12 cellular contexts compared by ENCODE assay signal in genomic region chr20:63859166-63859699, GRCh38. TPM values are rescaled to one million over a fixed set of nuclear protein-coding genes. Genes with fewer than 3 reads are reported as not detected.
DNase-seq lines count a peak whose midpoint lies in the region; ATAC-seq and TF ChIP-seq lines count a peak whose summit lies in the region.
"Had no signal": no experiment of that assay in that cellular context is flagged by ENCODE, and none has a peak within 500 bp of the region (broad histone marks: within the 10 kb centered on the region; RNA-seq: fewer than 3 reads in every experiment).

No MANE protein-coding gene starts in this region.

- H3K4me3 Mint-ChIP-seq in Caco-2 (ENCODE audit: unreplicated experiment) = no peak overlapping the region
- peak overlapping the region; percentile 75 for H3K4me3 Mint-ChIP-seq in glutamatergic neuron (ENCODE audit: unreplicated experiment)
- peak overlapping the region in 1 of 2 donors; percentile 76 for H3K4me3 Mint-ChIP-seq in CD14-positive monocyte

- WGBS in psoas muscle, 3 donors = 42 to 46% (median 43%) methylated on average over 7 of the region's 7 CpGs

- peaks cover 16% of the 10 kb centered on the region for H3K4me1 Mint-ChIP-seq in Caco-2 (ENCODE audit: low read depth, unreplicated experiment)
- peaks cover 18% of the 10 kb centered on the region for H3K4me1 Mint-ChIP-seq in glutamatergic neuron (ENCODE audit: low read depth, unreplicated experiment)
- peaks cover 58% of the 10 kb centered on the region for H3K4me1 Mint-ChIP-seq in CD14-positive monocyte

- H3K27ac ChIP-seq in RWPE1 (peak overlapping the region; percentile 11; the same call in 1 of the 2 replicates), psoas muscle (peak overlapping the region; percentile 23)

- peaks cover 31% of the 10 kb centered on the region for H3K4me1 ChIP-seq in Caco-2
- H3K4me1 ChIP-seq in psoas muscle = peaks cover 20% of the 10 kb centered on the region

- H3K36me3 ChIP-seq in Caco-2 (ENCODE audit: control insufficient read depth, insufficient read depth, low read length) (peaks cover 5% of the 10 kb centered on the region), psoas muscle (ENCODE audit: insufficient read depth in 1 of 2, low read depth in 1 of 2) (peaks cover 3 to 9% of the 10 kb centered on the region in 2 donors)

- ATAC-seq in psoas muscle = no peak

- H3K27me3 ChIP-seq in Caco-2 (replicated peaks; ENCODE audit: control insufficient read depth, insufficient read depth, low read length) (no peaks in the 10 kb centered on the region), psoas muscle (ENCODE audit: insufficient read depth in 3 of 3, low read length in 2 of 3) (peaks cover 0 to 33% (median 0%) of the 10 kb centered on the region in 3 donors)

- POLR2A ChIA-PET in Caco-2 (lab: Charles Lee) = interaction anchor here (0.6 to 0.7 kb wide), 2 partner anchors 8 to 125 kb away, joined by 3 read pairs; no protein-coding TSS in a partner anchor
- POLR2A ChIA-PET in RWPE1 (lab: Yijun Ruan, JAX; ENCODE audit: low non-redundant PET) = no interaction called here

- H3K4me3 ChIP-seq in Caco-2 (ENCODE audit: low read depth, low read length) (no peak overlapping the region; the same call in 1 of the 2 replicates), psoas muscle (no peak overlapping the region)

- H3K9me3 ChIP-seq in Caco-2 (no peaks in the 10 kb centered on the region), psoas muscle (no peaks in the 10 kb centered on the region)
- H3K9me3 ChIP-seq: SK-N-SH had no signal

- H3K9me3 Mint-ChIP-seq in Caco-2 (ENCODE audit: unreplicated experiment) (no peaks in the 10 kb centered on the region), glutamatergic neuron (ENCODE audit: unreplicated experiment) (peaks cover 2% of the 10 kb centered on the region), CD14-positive monocyte (no peaks in the 10 kb centered on the region)

- no TSS peak for BruUV-seq in Caco-2 (replicated peaks; lab: Mats Ljungman, UMichigan)

- CTCF ChIA-PET in Caco-2 (lab: Charles Lee) (interaction anchor here (0.7 to 1.5 kb wide), 5 partner anchors 42 to 321 kb away, joined by 3 to 5 read pairs (median 4); no protein-coding TSS in a partner anchor), RWPE1 (lab: Yijun Ruan, JAX) (no interaction called here)

- intact Hi-C loops in Caco-2 (cut with micrococcal nuclease; ENCODE audit: unreplicated experiment) = no loop called here
- intact Hi-C loops in psoas muscle (cut with DNase I) = loop anchor here in 1 of 2 donors (2.0 kb wide), 1 partner anchor 30 kb away; no protein-coding TSS in a partner anchor
- intact Hi-C loops in CD14-positive monocyte (cut with micrococcal nuclease) = loop anchor here in 1 of 2 donors (10.0 kb wide), 1 partner anchor 54 kb away; no protein-coding TSS in a partner anchor

- TF ChIP-seq CTCF in Caco-2 (IDR thresholded peaks at IDR 0.05; ENCODE audit: insufficient read depth in 1 of 2, low read depth in 1 of 2, low read length in 1 of 2, severe bottlenecking in 1 of 2, unreplicated experiment in 1 of 2) = no peak
- TF ChIP-seq CTCF in RWPE1 (conservative IDR thresholded peaks at IDR 0.05; ENCODE audit: low read depth) = no peak
- TF ChIP-seq CTCF in glutamatergic neuron (IDR thresholded peaks at IDR 0.05; ENCODE audit: partially characterized antibody, unreplicated experiment) = no peak
- TF ChIP-seq CTCF in psoas muscle (IDR thresholded peaks at IDR 0.05) = no peak
- no peak for TF ChIP-seq CTCF in CD14-positive monocyte (IDR thresholded peaks at IDR 0.05)

- peak in 1 of 2 experiments; percentile 49 for DNase-seq in Caco-2
- DNase-seq in RWPE1 (ENCODE audit: low spot score) = no peak
- DNase-seq in glutamatergic neuron = no peak
- DNase-seq in psoas muscle = no peak
- DNase-seq in DMS79 treated with DMSO at 0.1 percent for 48 hours (lab: John Stamatoyannopoulos, UW) = no peak
- no peak for DNase-seq in CD14-positive monocyte (ENCODE audit: low spot score)
- no peak for DNase-seq in germinal center (ENCODE audit: low spot score)
- DNase-seq in C1 segment of cervical spinal cord (lab: John Stamatoyannopoulos, UW) = no peak
- DNase-seq: activated CD4-positive, alpha-beta T cell treated with anti-CD3 and anti-CD28 coated beads for 4 hours; DMS153; NCI-H526 had no signal

- H3K36me3 Mint-ChIP-seq in Caco-2 (ENCODE audit: insufficient read depth, unreplicated experiment) (peaks cover 77% of the 10 kb centered on the region), glutamatergic neuron (ENCODE audit: unreplicated experiment) (no peaks in the 10 kb centered on the region), CD14-positive monocyte (peaks cover 7 to 30% of the 10 kb centered on the region in 2 donors)

- H3K27me3 Mint-ChIP-seq in Caco-2 (ENCODE audit: insufficient read depth, unreplicated experiment) = no peaks in the 10 kb centered on the region
- H3K27me3 Mint-ChIP-seq in glutamatergic neuron (ENCODE audit: unreplicated experiment) = no peaks in the 10 kb centered on the region
- H3K27me3 Mint-ChIP-seq in CD14-positive monocyte (ENCODE audit: low read depth in 3 of 3) = peaks cover 9 to 47% (median 30%) of the 10 kb centered on the region in 3 donors

- peak overlapping the region; percentile 45 for H3K27ac Mint-ChIP-seq in Caco-2 (ENCODE audit: unreplicated experiment)
- no peak overlapping the region for H3K27ac Mint-ChIP-seq in glutamatergic neuron (ENCODE audit: unreplicated experiment)
- peak overlapping the region in 2 of 7 donors; percentile 30 to 43 for H3K27ac Mint-ChIP-seq in CD14-positive monocyte

RNA-seq across cellular contexts. Expression of gene ABHD16B, which starts 2.1 kb away (rescaled TPM):
- total RNA-seq in Caco-2 (2022) (0.27 TPM in 1 of 2 replicates, not detected in the other), glutamatergic neuron (ENCODE audit: unreplicated experiment) (not detected), psoas muscle (not detected)
- polyA plus RNA-seq in psoas muscle (1 to 10 TPM in 1 of 3 donors, under 1 TPM in 2; 0.04 to 3.2 (median 0.34) TPM), CD14-positive monocyte (not detected)
- polyA plus RNA-seq: SK-N-SH had no signal

RNA-seq across cellular contexts. Expression of gene TPD52L2, which starts 5.8 kb away (rescaled TPM):
- total RNA-seq in Caco-2 (2022) = 286 and 293 TPM in 2 replicates
- 109 TPM for total RNA-seq in glutamatergic neuron (ENCODE audit: unreplicated experiment)
- 10 to 100 TPM; 40.7 to 56.0 (median 55.1) TPM for total RNA-seq in psoas muscle
- polyA plus RNA-seq in psoas muscle = 100 to 1,000 TPM in 1 of 3 donors, 10 to 100 TPM in 2; 46.7 to 152 (median 89.7) TPM
- polyA plus RNA-seq in CD14-positive monocyte = 100 to 1,000 TPM; 144 to 167 TPM

RNA-seq across cellular contexts. Expression of gene ZBTB46, which starts 28.2 kb away (rescaled TPM):
- 9.1 and 9.5 TPM in 2 replicates for total RNA-seq in Caco-2 (2022)
- total RNA-seq in glutamatergic neuron (ENCODE audit: unreplicated experiment) = 94.4 TPM
- total RNA-seq in psoas muscle = 1 to 10 TPM; 4.5 to 6.4 (median 5.6) TPM
- polyA plus RNA-seq in psoas muscle = 1 to 10 TPM; 1.3 to 3.1 (median 2.2) TPM
- polyA plus RNA-seq in CD14-positive monocyte = under 1 TPM; 0.07 to 0.37 TPM

RNA-seq across cellular contexts. Expression of gene DNAJC5, which starts 35.7 kb away (rescaled TPM):
- total RNA-seq in Caco-2 (2022) = 117 and 124 TPM in 2 replicates
- 57.9 TPM for total RNA-seq in glutamatergic neuron (ENCODE audit: unreplicated experiment)
- total RNA-seq in psoas muscle = 10 to 100 TPM; 20.4 to 27.3 (median 23.3) TPM
- 10 to 100 TPM; 13.1 to 33.6 (median 19.7) TPM for polyA plus RNA-seq in psoas muscle
- 1 to 10 TPM; 5.9 to 7.4 TPM for polyA plus RNA-seq in CD14-positive monocyte
